In the genomic region with DNA sequence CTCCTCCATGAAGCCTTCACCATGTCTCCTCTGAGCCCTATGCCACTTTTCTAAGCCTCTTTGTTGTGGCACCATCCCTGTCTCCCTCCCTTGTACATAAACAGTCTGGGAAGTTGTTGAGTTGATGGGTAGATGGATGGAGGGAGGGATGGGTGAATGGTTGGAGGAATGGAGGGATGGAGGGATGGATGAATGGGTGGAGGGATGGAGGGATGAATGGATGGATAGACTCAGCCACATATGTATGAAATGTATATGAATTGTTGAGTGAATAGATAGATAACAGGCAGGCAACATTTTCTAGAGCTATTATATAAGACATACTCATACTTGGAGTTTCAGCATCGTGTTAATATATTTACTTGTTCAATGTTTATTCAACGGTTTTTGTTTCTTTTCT, we compare ENCODE assay signal across 19 cellular contexts.
"Had no signal": no experiment of that assay in that cellular context is flagged by ENCODE, and none has a peak within 500 bp of the region (broad histone marks: within the 10 kb centered on the region; RNA-seq: fewer than 3 reads in every experiment).

No MANE protein-coding gene starts in this region.

- H3K9me3 Mint-ChIP-seq: IgD-negative memory B cell had no signal

- H3K4me3 Mint-ChIP-seq: IgD-negative memory B cell had no signal

- H3K4me2 ChIP-seq: SK-N-SH had no signal

- H3K9ac ChIP-seq: SK-N-SH had no signal

- H3K9me3 ChIP-seq: SK-N-SH had no signal

- H3K36me3 Mint-ChIP-seq: IgD-negative memory B cell had no signal

- H3K27ac Mint-ChIP-seq: IgD-negative memory B cell had no signal

- DNase-seq: KBM-7, MV-4-11, NCI-H1048, NCI-H1436, NCI-H187, NCI-H2029, NCI-H2081 treated with DMSO at 0.1 percent for 48 hours, NCI-H2171, NCI-H226, NCI-H446, NCI-H510A, NCI-H524 treated with DMSO at 0.1 percent for 48 hours, NCI-H69, NCI-H774, SHP77, SK-N-SH, SW 1271 had no signal

- H3K27ac ChIP-seq: RWPE1 had no signal
